ENCODE assay signal across 1 cellular context in the genomic region with DNA sequence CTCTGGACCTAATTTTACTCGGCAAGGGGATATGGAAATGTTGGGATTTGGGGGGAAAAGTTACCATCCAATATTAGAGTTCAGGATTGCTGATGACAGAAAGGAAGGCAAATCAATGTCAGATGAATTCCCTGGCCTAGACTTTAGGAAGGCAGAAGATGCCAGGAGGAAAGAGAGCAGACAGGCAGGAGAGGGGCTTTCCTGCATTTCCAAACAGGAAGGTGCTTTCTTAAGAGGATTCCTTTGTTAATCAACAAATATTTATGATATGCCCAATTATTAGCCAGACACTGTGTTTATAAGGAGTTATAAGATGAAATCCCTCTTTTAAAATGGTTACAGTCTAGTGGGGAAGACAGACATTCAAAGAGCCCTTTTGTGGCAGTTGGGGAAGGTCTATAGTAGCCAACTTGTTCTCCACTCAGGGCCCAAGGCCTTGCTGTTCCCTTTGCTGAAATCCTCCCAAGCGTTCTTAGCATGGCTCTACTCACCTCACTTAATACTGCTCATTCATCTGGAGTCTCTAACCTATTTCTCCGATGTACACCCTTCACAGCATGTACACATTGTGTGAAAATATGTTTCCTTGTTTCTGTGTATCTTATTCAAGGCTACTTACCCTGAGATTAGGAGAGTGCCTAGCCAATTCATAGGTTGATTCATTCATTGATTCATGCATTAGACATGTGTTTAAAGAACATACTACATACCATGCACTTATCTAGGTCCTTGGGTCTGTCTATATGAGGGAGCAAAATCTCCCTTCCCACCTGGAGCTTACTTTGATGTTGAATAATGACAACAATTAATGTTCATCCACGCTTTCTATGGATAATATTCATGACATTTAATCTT.
TF ChIP-seq lines count a peak whose summit lies in the region.

No MANE protein-coding gene starts in this region.

TF ChIP-seq in endothelial cell of umbilical vein, 7 proteins besides CTCF, POLR2A, EP300 and RAD21 (continued from another document):
- TF ChIP-seq, protein P1, sequence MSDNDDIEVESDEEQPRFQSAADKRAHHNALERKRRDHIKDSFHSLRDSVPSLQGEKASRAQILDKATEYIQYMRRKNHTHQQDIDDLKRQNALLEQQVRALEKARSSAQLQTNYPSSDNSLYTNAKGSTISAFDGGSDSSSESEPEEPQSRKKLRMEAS (IDR thresholded peaks at IDR 0.05; ENCODE audit: insufficient read depth, insufficient read length): no peak
- TF ChIP-seq JUN (IDR thresholded peaks at IDR 0.05; ENCODE audit: borderline replicate concordance, insufficient read depth, insufficient read length, low read depth) (no peak), POLR2AphosphoS5 (IDR thresholded peaks at IDR 0.05; ENCODE audit: insufficient read depth, low read depth, low read length) (no peak), GATA2 (IDR thresholded peaks at IDR 0.05; ENCODE audit: insufficient read depth, insufficient read length, low read depth, low read length) (no peak), FOS (IDR thresholded peaks at IDR 0.05; ENCODE audit: borderline replicate concordance, insufficient read depth, low read length) (no peak), EZH2 (IDR thresholded peaks at IDR 0.05; ENCODE audit: borderline replicate concordance, low read depth, low read length, severe bottlenecking) (no peak)
TF ChIP-seq in endothelial cell of umbilical vein: peak in this region for 0.
